ENCODE assay signal across 12 cellular contexts in the genomic region with DNA sequence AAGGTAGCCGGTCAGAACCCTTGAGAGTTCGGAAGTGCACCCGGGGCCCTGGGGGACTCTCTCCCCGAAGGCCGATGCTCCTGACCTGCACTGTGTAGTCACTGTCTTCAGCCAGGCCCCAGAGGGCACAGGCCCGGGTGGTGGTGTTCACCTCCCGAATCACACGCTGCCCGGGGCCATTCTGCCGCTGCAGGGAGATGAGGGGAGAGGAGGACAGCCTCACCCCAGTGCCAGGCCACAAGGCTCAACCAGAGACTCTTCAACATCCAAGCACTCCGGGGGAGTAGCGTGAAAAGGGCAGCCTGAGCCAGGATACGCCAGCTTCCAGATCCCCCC. TPM values are rescaled to one million over a fixed set of nuclear protein-coding genes. Genes with fewer than 3 reads are reported as not detected.
DNase-seq lines count a peak whose midpoint lies in the region; ATAC-seq and TF ChIP-seq lines count a peak whose summit lies in the region.
"Had no signal": no experiment of that assay in that cellular context is flagged by ENCODE, and none has a peak within 500 bp of the region (broad histone marks: within the 10 kb centered on the region; RNA-seq: fewer than 3 reads in every experiment).

No MANE protein-coding gene starts in this region.

- no peak overlapping the region for H3K9ac ChIP-seq in trophoblast cell (ENCODE audit: low read length)

- no peak overlapping the region for H3K14ac ChIP-seq in trophoblast cell (ENCODE audit: low read length)

- ATAC-seq in activated CD4-positive, alpha-beta T cell treated with anti-CD3 and anti-CD28 coated beads for 36 hours, result no peak
- no peak for ATAC-seq in body of pancreas
- ATAC-seq in stimulated activated naive B cell treated with anti-CD40 and anti-IgM and Interleukin-4, amounts not matched to agents 10 μg/mL and 1 μg/mL and 100 μg/mL, for 72 hours (replicated peaks), result no peak
- no peak for ATAC-seq in GM19351 (IDR thresholded peaks at IDR 0.05; ENCODE audit: unreplicated experiment)

- H3K27me3 ChIP-seq in body of pancreas (no peaks in the 10 kb centered on the region), layer of hippocampus (ENCODE audit: control insufficient read depth, insufficient read depth, low read length) (no peaks in the 10 kb centered on the region), trophoblast cell (ENCODE audit: insufficient read depth, low read length) (peaks cover 24% of the 10 kb centered on the region)

- H3K4ac ChIP-seq in trophoblast cell (ENCODE audit: low read depth, low read length), result no peak overlapping the region

- H2AK5ac ChIP-seq in trophoblast cell (ENCODE audit: low read length), result no peak overlapping the region

- TF ChIP-seq POLR2A in body of pancreas (IDR thresholded peaks at IDR 0.05), result no peak

- H4K12ac ChIP-seq in trophoblast cell (ENCODE audit: low read depth, low read length), result no peak overlapping the region

- H2BK120ac ChIP-seq in trophoblast cell (ENCODE audit: insufficient read depth, low read length, poor library complexity), result no peak overlapping the region

- H3K4me1 Mint-ChIP-seq in activated CD4-positive, alpha-beta T cell treated with anti-CD3 and anti-CD28 coated beads for 36 hours, result peaks cover 26% of the 10 kb centered on the region
- peaks cover 10 to 30% of the 10 kb centered on the region in 2 donors for H3K4me1 Mint-ChIP-seq in stimulated activated naive B cell treated with anti-CD40 and anti-IgM and Interleukin-4, amounts not matched to agents 10 μg/mL and 1 μg/mL and 100 μg/mL, for 72 hours

- no peak overlapping the region for H3K23ac ChIP-seq in trophoblast cell (ENCODE audit: low read length)

- H4K91ac ChIP-seq in trophoblast cell (ENCODE audit: low read depth, low read length), result no peak overlapping the region

- peak overlapping the region; percentile 36 for H3K4me3 Mint-ChIP-seq in activated CD4-positive, alpha-beta T cell treated with anti-CD3 and anti-CD28 coated beads for 36 hours
- peak overlapping the region; percentile 67 to 73 for H3K4me3 Mint-ChIP-seq in stimulated activated naive B cell treated with anti-CD40 and anti-IgM and Interleukin-4, amounts not matched to agents 10 μg/mL and 1 μg/mL and 100 μg/mL, for 72 hours

- TF ChIP-seq CTCF in body of pancreas (IDR thresholded peaks at IDR 0.05), result no peak

- POLR2A ChIA-PET in activated CD4-positive, alpha-beta T cell treated with anti-CD3 and anti-CD28 coated beads for 36 hours (lab: Charles Lee), result no interaction called here

- no peak overlapping the region for H2BK12ac ChIP-seq in trophoblast cell (ENCODE audit: low read length)

- WGBS in body of pancreas, 2 donors, result 82 to 83% methylated on average over 8 to 13 of the region's 13 CpGs
- WGBS in trophoblast cell (ENCODE audit: extremely low coverage, insufficient coverage, insufficient read length), result no CpG with 5 or more reads among the region's 13 CpGs

- H2BK5ac ChIP-seq in trophoblast cell (ENCODE audit: low read depth, low read length, poor library complexity), result no peak overlapping the region

- no peaks in the 10 kb centered on the region for H3K79me2 ChIP-seq in trophoblast cell (ENCODE audit: control insufficient read depth, insufficient read depth, low read length, poor library complexity)

- no peak for DNase-seq in activated CD4-positive, alpha-beta T cell treated with anti-CD3 and anti-CD28 coated beads for 36 hours
- no peak for DNase-seq in activated CD4-positive, alpha-beta T cell treated with anti-CD3 and anti-CD28 coated beads for 48 hours
- DNase-seq in body of pancreas (no peak), HPDE6-E6E7 (ENCODE audit: extremely low spot score) (no peak), trophoblast cell (no peak)
- no peak for DNase-seq in stimulated activated naive B cell treated with anti-CD40 and anti-IgM and Interleukin-4, amounts not matched to agents 10 μg/mL and 1 μg/mL and 100 μg/mL, for 72 hours
- DNase-seq: activated CD4-positive, CD25-positive, alpha-beta regulatory T cell treated with anti-CD3 and anti-CD28 coated beads, Interleukin-2, amount 50 U/mL, for 72 hours; NCI-H1694 treated with DMSO at 0.1 percent for 48 hours had no signal

- H3K36me3 ChIP-seq in body of pancreas (replicated peaks in 1 of 2; ENCODE audit: insufficient read depth in 1 of 2, low read depth in 2 of 2) (no peaks in the 10 kb centered on the region), trophoblast cell (ENCODE audit: control insufficient read depth in 1 of 2, insufficient read depth in 2 of 2, low read length in 2 of 2) (no peaks in the 10 kb centered on the region)
- H3K36me3 ChIP-seq: transverse colon had no signal

- H3K9me3 ChIP-seq in body of pancreas, result no peaks in the 10 kb centered on the region
- H3K9me3 ChIP-seq in trophoblast cell (ENCODE audit: insufficient read depth, low read depth, low read length), result peaks cover 6% of the 10 kb centered on the region
- H3K9me3 ChIP-seq: transverse colon had no signal

- H3K4me2 ChIP-seq in trophoblast cell (ENCODE audit: low read length), result no peak overlapping the region

- H3K9me3 Mint-ChIP-seq in activated CD4-positive, alpha-beta T cell treated with anti-CD3 and anti-CD28 coated beads for 36 hours (ENCODE audit: low read depth), result no peaks in the 10 kb centered on the region
- H3K9me3 Mint-ChIP-seq in stimulated activated naive B cell treated with anti-CD40 and anti-IgM and Interleukin-4, amounts not matched to agents 10 μg/mL and 1 μg/mL and 100 μg/mL, for 72 hours, result no peaks in the 10 kb centered on the region

- peaks cover 35% of the 10 kb centered on the region for H3K27me3 Mint-ChIP-seq in activated CD4-positive, alpha-beta T cell treated with anti-CD3 and anti-CD28 coated beads for 36 hours
- H3K27me3 Mint-ChIP-seq in stimulated activated naive B cell treated with anti-CD40 and anti-IgM and Interleukin-4, amounts not matched to agents 10 μg/mL and 1 μg/mL and 100 μg/mL, for 72 hours, result peaks cover 47 to 57% of the 10 kb centered on the region in 2 donors

- CTCF ChIA-PET in activated CD4-positive, alpha-beta T cell treated with anti-CD3 and anti-CD28 coated beads for 36 hours (lab: Charles Lee), result no interaction called here

- H3K79me1 ChIP-seq in trophoblast cell (ENCODE audit: low read length), result no peaks in the 10 kb centered on the region

- H4K8ac ChIP-seq in trophoblast cell (ENCODE audit: low read depth, low read length), result no peak overlapping the region

- H3K4me3 ChIP-seq in body of pancreas (no peak overlapping the region), trophoblast cell (ENCODE audit: low read depth, low read length) (no peak overlapping the region)

- H3K18ac ChIP-seq in trophoblast cell (ENCODE audit: low read length), result no peak overlapping the region

- H3K4me1 ChIP-seq in body of pancreas (peaks cover 45% of the 10 kb centered on the region), trophoblast cell (ENCODE audit: control insufficient read depth in 1 of 2, insufficient read depth in 2 of 2, low read length in 2 of 2) (peaks cover 4 to 10% of the 10 kb centered on the region in 2 experiments)

- no peaks in the 10 kb centered on the region for H3K36me3 Mint-ChIP-seq in activated CD4-positive, alpha-beta T cell treated with anti-CD3 and anti-CD28 coated beads for 36 hours (ENCODE audit: low read depth)
- H3K36me3 Mint-ChIP-seq in stimulated activated naive B cell treated with anti-CD40 and anti-IgM and Interleukin-4, amounts not matched to agents 10 μg/mL and 1 μg/mL and 100 μg/mL, for 72 hours, result peaks cover 0 to 3% of the 10 kb centered on the region in 2 donors

- H3K27ac Mint-ChIP-seq in activated CD4-positive, alpha-beta T cell treated with anti-CD3 and anti-CD28 coated beads for 36 hours, result no peak overlapping the region
- no peak overlapping the region for H3K27ac Mint-ChIP-seq in stimulated activated naive B cell treated with anti-CD40 and anti-IgM and Interleukin-4, amounts not matched to agents 10 μg/mL and 1 μg/mL and 100 μg/mL, for 72 hours

- intact Hi-C loops in activated CD4-positive, alpha-beta T cell treated with anti-CD3 and anti-CD28 coated beads for 36 hours (cut with DNase I, micrococcal nuclease), result no loop called here
- intact Hi-C loops in body of pancreas (cut with DNase I), result no loop called here

- H3K27ac ChIP-seq in body of pancreas (peak overlapping the region; percentile 44 to 76 (median 66)), layer of hippocampus (ENCODE audit: low read depth, low read length) (peak overlapping the region; percentile 23), trophoblast cell (ENCODE audit: low read depth, low read length) (no peak overlapping the region)

- no peak overlapping the region for H2AFZ ChIP-seq in trophoblast cell (ENCODE audit: insufficient read depth, low read length, poor library complexity)

RNA-seq across cellular contexts. Expression of gene FNDC4, which starts 1.1 kb away (rescaled TPM):
- not detected for total RNA-seq in activated CD4-positive, alpha-beta T cell treated with anti-CD3 and anti-CD28 coated beads for 36 hours
- 10 to 100 TPM; 10.4 to 20.8 TPM for total RNA-seq in body of pancreas
- 1.9 and 2.1 TPM in 2 replicates for polyA plus RNA-seq in trophoblast cell (2013)

RNA-seq across cellular contexts. Expression of gene GCKR, which starts 2.7 kb away (rescaled TPM):
- not detected for total RNA-seq in activated CD4-positive, alpha-beta T cell treated with anti-CD3 and anti-CD28 coated beads for 36 hours
- total RNA-seq in body of pancreas, result 1 to 10 TPM in 1 of 2 donors, not detected in 1; 1.6 TPM
- polyA plus RNA-seq in trophoblast cell (2013), result not detected in 2 replicates
- total RNA-seq: RPMI7951, transverse colon had no signal

RNA-seq across cellular contexts. Expression of gene IFT172, which starts 4.4 kb away (rescaled TPM):
- 1 to 10 TPM; 8.7 TPM for total RNA-seq in activated CD4-positive, alpha-beta T cell treated with anti-CD3 and anti-CD28 coated beads for 36 hours
- 10 to 100 TPM; 14.3 to 41.2 TPM for total RNA-seq in body of pancreas
- polyA plus RNA-seq in trophoblast cell (2013), result 5.1 and 5.5 TPM in 2 replicates

RNA-seq across cellular contexts. Expression of gene KRTCAP3, which starts 51.7 kb away (rescaled TPM):
- 1 to 10 TPM; 4.7 to 5.9 TPM for total RNA-seq in activated CD4-positive, alpha-beta T cell treated with anti-CD3 and anti-CD28 coated beads for 36 hours
- total RNA-seq in body of pancreas, result 10 to 100 TPM; 11.9 to 25.2 TPM
- 12.5 and 12.6 TPM in 2 replicates for polyA plus RNA-seq in trophoblast cell (2013)

Comparison
In these comparisons a context has a peak if more than half of its experiments do, and no peak if none do; other contexts are left out.
1. RNA of gene FNDC4, which starts 1.1 kb away (total RNA-seq): 10.4 to 20.8 TPM in body of pancreas; not detected in activated CD4-positive, alpha-beta T cell treated with anti-CD3 and anti-CD28 coated beads for 36 hours; every median in the first group is over 10 times any median in the second.